10 cellular contexts compared by ENCODE assay signal in the genomic region with DNA sequence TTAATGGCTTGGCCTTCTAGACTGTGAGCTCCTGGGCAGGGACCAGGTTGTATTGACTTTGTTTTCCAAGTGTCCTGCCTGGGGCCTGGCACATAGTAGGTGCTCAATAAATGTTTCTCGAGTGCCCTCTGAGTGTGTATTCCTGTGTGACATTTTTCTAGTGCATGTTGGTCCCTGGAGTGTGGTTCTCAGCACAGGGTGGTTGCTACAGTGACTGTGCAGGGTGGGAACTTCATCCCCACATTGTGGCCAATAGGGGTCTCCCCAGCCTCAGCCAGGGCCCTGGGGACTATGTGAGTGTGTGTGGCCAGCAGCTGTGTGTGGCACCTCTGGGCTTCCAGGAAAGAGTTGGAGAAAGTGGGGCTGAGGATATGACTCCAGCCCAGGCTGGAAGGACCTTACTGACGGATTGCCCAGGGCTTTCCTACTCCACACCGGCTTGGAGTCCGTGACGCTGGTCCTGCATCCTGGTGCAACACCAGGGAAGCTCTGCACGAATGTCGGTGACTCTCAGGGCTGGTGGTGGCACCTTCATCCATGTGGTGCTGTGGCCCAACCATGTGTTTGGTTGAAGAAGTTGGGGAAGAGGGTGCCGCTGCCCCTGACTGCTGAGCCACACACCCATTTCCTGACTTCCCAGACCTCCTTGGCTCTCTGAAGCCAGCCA. TPM values are rescaled to one million over a fixed set of nuclear protein-coding genes. Genes with fewer than 3 reads are reported as not detected.
A peak's percentile ranks its signal among the peaks of the same experiment; 100 is the strongest.
DNase-seq lines count a peak whose midpoint lies in the region; ATAC-seq and TF ChIP-seq lines count a peak whose summit lies in the region.
"Had no signal": no experiment of that assay in that cellular context is flagged by ENCODE, and none has a peak within 500 bp of the region (broad histone marks: within the 10 kb centered on the region; RNA-seq: fewer than 3 reads in every experiment).

No MANE protein-coding gene starts in this region.

- CTCF ChIA-PET in activated naive CD4-positive, alpha-beta T cell treated with anti-CD3 and anti-CD28 coated beads for 36 hours (lab: Charles Lee), result interaction anchor here (0.6 to 1.5 kb wide), 4 partner anchors 38 to 936 kb away, joined by 3 to 4 read pairs (median 4); no protein-coding TSS in a partner anchor

- H3K4me2 ChIP-seq in OCI-LY3 (ENCODE audit: low read length), result no peak overlapping the region

- intact Hi-C loops in activated naive CD4-positive, alpha-beta T cell treated with anti-CD3 and anti-CD28 coated beads for 36 hours (cut with micrococcal nuclease), result no loop called here
- intact Hi-C loops in activated CD4-positive, alpha-beta T cell treated with anti-CD3 and anti-CD28 coated beads, Interleukin-2, amount 10 ng/mL, durations not matched to agents 24 days and 14 days (cut with micrococcal nuclease), result no loop called here

- no peak overlapping the region for H3K27ac ChIP-seq in OCI-LY3 (ENCODE audit: low read length)

- no peaks in the 10 kb centered on the region for H3K9me3 ChIP-seq in OCI-LY3 (ENCODE audit: insufficient read depth, low read length)

- no peaks in the 10 kb centered on the region for H3K27me3 ChIP-seq in OCI-LY3 (ENCODE audit: low read depth, low read length)

- H3K4me1 ChIP-seq in OCI-LY3 (ENCODE audit: low read length), result no peaks in the 10 kb centered on the region

- no peaks in the 10 kb centered on the region for H4K20me1 ChIP-seq in OCI-LY3 (ENCODE audit: insufficient read depth, low read length)

- H3K36me3 Mint-ChIP-seq in activated naive CD4-positive, alpha-beta T cell treated with anti-CD3 and anti-CD28 coated beads for 36 hours (ENCODE audit: low read depth), result no peaks in the 10 kb centered on the region
- peaks cover 20% of the 10 kb centered on the region for H3K36me3 Mint-ChIP-seq in activated CD4-positive, alpha-beta T cell treated with anti-CD3 and anti-CD28 coated beads, Interleukin-2, amount 10 ng/mL, durations not matched to agents 24 days and 14 days (ENCODE audit: low read depth)

- H3K4me1 Mint-ChIP-seq in activated naive CD4-positive, alpha-beta T cell treated with anti-CD3 and anti-CD28 coated beads for 36 hours (ENCODE audit: low read depth), result no peaks in the 10 kb centered on the region
- no peaks in the 10 kb centered on the region for H3K4me1 Mint-ChIP-seq in activated CD4-positive, alpha-beta T cell treated with anti-CD3 and anti-CD28 coated beads, Interleukin-2, amount 10 ng/mL, durations not matched to agents 24 days and 14 days

- peak; percentile 18 for DNase-seq in activated naive CD4-positive, alpha-beta T cell treated with anti-CD3 and anti-CD28 coated beads for 36 hours
- DNase-seq in activated naive CD4-positive, alpha-beta T cell treated with anti-CD3 and anti-CD28 coated beads, Interleukin-2, amount 50 U/mL, for 16 hours, result no peak
- DNase-seq in fibroblast of pulmonary artery (ENCODE audit: low read depth) (peak; percentile 51), NCI-H187 treated with DMSO at 0.1 percent for 48 hours (lab: John Stamatoyannopoulos, UW) (no peak)
- no peak for DNase-seq in stimulated activated naive CD8-positive, alpha-beta T cell treated with anti-CD3 and anti-CD28 coated beads, Interleukin-15, Interleukin-2, amounts not matched to agents 100 U/mL and 50 U/mL, for 24 hours
- no peak for DNase-seq in activated CD4-positive, alpha-beta T cell treated with anti-CD3 and anti-CD28 coated beads, Interleukin-2, amount 10 ng/mL, durations not matched to agents 24 days and 14 days
- DNase-seq: activated naive CD4-positive, alpha-beta T cell treated with anti-CD3 and anti-CD28 coated beads, Interleukin-2, amount 10 ng/mL, durations not matched to agents 7 days and 5 days; naive thymus-derived CD4-positive, alpha-beta T cell had no signal

- peaks cover 26% of the 10 kb centered on the region for H3K36me3 ChIP-seq in OCI-LY3 (replicated peaks; ENCODE audit: low read depth, low read length)

- no peaks in the 10 kb centered on the region for H3K9me3 Mint-ChIP-seq in activated naive CD4-positive, alpha-beta T cell treated with anti-CD3 and anti-CD28 coated beads for 36 hours
- no peaks in the 10 kb centered on the region for H3K9me3 Mint-ChIP-seq in activated CD4-positive, alpha-beta T cell treated with anti-CD3 and anti-CD28 coated beads, Interleukin-2, amount 10 ng/mL, durations not matched to agents 24 days and 14 days
- H3K9me3 Mint-ChIP-seq: activated naive CD4-positive, alpha-beta T cell treated with anti-CD3 and anti-CD28 coated beads, Interleukin-2, amount 10 ng/mL, durations not matched to agents 7 days and 5 days; naive thymus-derived CD4-positive, alpha-beta T cell had no signal

- H3K9ac ChIP-seq in OCI-LY3 (ENCODE audit: low read length), result no peak overlapping the region

- no peak overlapping the region for H3K27ac Mint-ChIP-seq in activated naive CD4-positive, alpha-beta T cell treated with anti-CD3 and anti-CD28 coated beads for 36 hours
- H3K27ac Mint-ChIP-seq in activated CD4-positive, alpha-beta T cell treated with anti-CD3 and anti-CD28 coated beads, Interleukin-2, amount 10 ng/mL, durations not matched to agents 24 days and 14 days, result no peak overlapping the region
- H3K27ac Mint-ChIP-seq: activated naive CD4-positive, alpha-beta T cell treated with anti-CD3 and anti-CD28 coated beads, Interleukin-2, amount 10 ng/mL, durations not matched to agents 7 days and 5 days; naive thymus-derived CD4-positive, alpha-beta T cell had no signal

- H3K4me3 ChIP-seq in OCI-LY3 (ENCODE audit: low read length) (no peak overlapping the region), fibroblast of pulmonary artery (replicated peaks; ENCODE audit: low read depth, low read length) (no peak overlapping the region)

- H3K79me2 ChIP-seq in OCI-LY3 (ENCODE audit: low read length), result no peaks in the 10 kb centered on the region

- no peaks in the 10 kb centered on the region for H3K27me3 Mint-ChIP-seq in activated naive CD4-positive, alpha-beta T cell treated with anti-CD3 and anti-CD28 coated beads for 36 hours (ENCODE audit: low read depth)
- no peaks in the 10 kb centered on the region for H3K27me3 Mint-ChIP-seq in activated CD4-positive, alpha-beta T cell treated with anti-CD3 and anti-CD28 coated beads, Interleukin-2, amount 10 ng/mL, durations not matched to agents 24 days and 14 days
- H3K27me3 Mint-ChIP-seq: activated naive CD4-positive, alpha-beta T cell treated with anti-CD3 and anti-CD28 coated beads, Interleukin-2, amount 10 ng/mL, durations not matched to agents 7 days and 5 days; naive thymus-derived CD4-positive, alpha-beta T cell had no signal

- peak; percentile 47 for TF ChIP-seq CTCF in OCI-LY3 (IDR thresholded peaks at IDR 0.05; ENCODE audit: low read depth, low read length)
- peak; percentile 36 for TF ChIP-seq CTCF in fibroblast of pulmonary artery (IDR thresholded peaks at IDR 0.05; ENCODE audit: low read length, missing control alignments)

- ATAC-seq in stimulated activated naive CD8-positive, alpha-beta T cell treated with anti-CD3 and anti-CD28 coated beads, Interleukin-15, Interleukin-2, amounts not matched to agents 100 U/mL and 50 U/mL, for 24 hours, result peak; percentile 63
- ATAC-seq in HG02973 (IDR thresholded peaks at IDR 0.05; ENCODE audit: unreplicated experiment), result no peak
- ATAC-seq: naive thymus-derived CD4-positive, alpha-beta T cell had no signal

- H3K4me3 Mint-ChIP-seq in activated naive CD4-positive, alpha-beta T cell treated with anti-CD3 and anti-CD28 coated beads for 36 hours, result no peak overlapping the region
- H3K4me3 Mint-ChIP-seq in activated CD4-positive, alpha-beta T cell treated with anti-CD3 and anti-CD28 coated beads, Interleukin-2, amount 10 ng/mL, durations not matched to agents 24 days and 14 days, result no peak overlapping the region
- H3K4me3 Mint-ChIP-seq: activated naive CD4-positive, alpha-beta T cell treated with anti-CD3 and anti-CD28 coated beads, Interleukin-2, amount 10 ng/mL, durations not matched to agents 7 days and 5 days; naive thymus-derived CD4-positive, alpha-beta T cell had no signal

- H2AFZ ChIP-seq in OCI-LY3 (ENCODE audit: low read depth, low read length), result no peak overlapping the region

RNA-seq across cellular contexts. Expression of gene MARK2, which starts 9.0 kb away (rescaled TPM):
- 10 to 100 TPM; 15.8 to 17.6 TPM for total RNA-seq in activated naive CD4-positive, alpha-beta T cell treated with anti-CD3 and anti-CD28 coated beads for 36 hours
- 34.2 and 41.0 TPM in 2 replicates for total RNA-seq in activated CD4-positive, alpha-beta T cell treated with anti-CD3 and anti-CD28 coated beads, Interleukin-2, amount 10 ng/mL, durations not matched to agents 24 days and 14 days

RNA-seq across cellular contexts. Expression of gene SPINDOC, which starts 16.7 kb away (rescaled TPM):
- total RNA-seq in activated naive CD4-positive, alpha-beta T cell treated with anti-CD3 and anti-CD28 coated beads for 36 hours, result 10 to 100 TPM; 15.3 to 15.4 TPM
- total RNA-seq in activated CD4-positive, alpha-beta T cell treated with anti-CD3 and anti-CD28 coated beads, Interleukin-2, amount 10 ng/mL, durations not matched to agents 24 days and 14 days, result 60.2 and 65.8 TPM in 2 replicates

Comparison
In these comparisons a context has a peak if more than half of its experiments do, and no peak if none do; other contexts are left out.
1. DNase-seq: peak in activated naive CD4-positive, alpha-beta T cell treated with anti-CD3 and anti-CD28 coated beads for 36 hours (single experiment) and fibroblast of pulmonary artery (single experiment); none in activated naive CD4-positive, alpha-beta T cell treated with anti-CD3 and anti-CD28 coated beads, Interleukin-2, amount 50 U/mL, for 16 hours (single experiment), stimulated activated naive CD8-positive, alpha-beta T cell treated with anti-CD3 and anti-CD28 coated beads, Interleukin-15, Interleukin-2, amounts not matched to agents 100 U/mL and 50 U/mL, for 24 hours (single experiment), activated CD4-positive, alpha-beta T cell treated with anti-CD3 and anti-CD28 coated beads, Interleukin-2, amount 10 ng/mL, durations not matched to agents 24 days and 14 days (single experiment) and NCI-H187 treated with DMSO at 0.1 percent for 48 hours (single experiment).